In genomic region chr15:64151727-64152506, GRCh38 we compare ENCODE assay signal across 8 cellular contexts. TPM values are rescaled to one million over a fixed set of nuclear protein-coding genes. Genes with fewer than 3 reads are reported as not detected.
DNase-seq lines count a peak whose midpoint lies in the region; ATAC-seq and TF ChIP-seq lines count a peak whose summit lies in the region.

Gene SNX22, plus strand, starts transcription at chr15:64151731. Its CDS starts 45 bp downstream, at chr15:64151776.

- H3K36me3 Mint-ChIP-seq in activated naive CD4-positive, alpha-beta T cell treated with anti-CD3 and anti-CD28 coated beads, Interleukin-2, amount 50 U/mL, for 24 hours = peaks cover 6% of the 10 kb centered on the region

- H3K27me3 Mint-ChIP-seq in activated naive CD4-positive, alpha-beta T cell treated with anti-CD3 and anti-CD28 coated beads, Interleukin-2, amount 50 U/mL, for 24 hours = peaks cover 4% of the 10 kb centered on the region

- H3K27ac ChIP-seq in HUES64 (ENCODE audit: low read depth, low read length) (no peak within 1 kb of the TSS), spleen (peak within 1 kb of the TSS in 7 of 8 donors; percentile 7 to 85 (median 64))

- ATAC-seq in GM18867 (IDR thresholded peaks at IDR 0.05; ENCODE audit: unreplicated experiment) = peak; percentile 12
- no peak for ATAC-seq in GM19397 (IDR thresholded peaks at IDR 0.05; ENCODE audit: unreplicated experiment)
- no peak for ATAC-seq in GM21447 (IDR thresholded peaks at IDR 0.05; ENCODE audit: unreplicated experiment)

- H3K4me3 ChIP-seq in AG10803 (ENCODE audit: low read length) (peak within 1 kb of the TSS; percentile 54), HUES64 (ENCODE audit: low read length) (peak within 1 kb of the TSS; percentile 61), iPS-18c (ENCODE audit: insufficient read depth, low read depth, low read length) (peak within 1 kb of the TSS; percentile 81), spleen (peak within 1 kb of the TSS; percentile 41 to 73 (median 61))

- peaks cover 6% of the 10 kb centered on the region for H3K4me1 ChIP-seq in HUES64 (ENCODE audit: insufficient read depth, low read length)
- peaks cover 17 to 61% (median 52%) of the 10 kb centered on the region in 6 donors for H3K4me1 ChIP-seq in spleen

- no peaks in the 10 kb centered on the region for H3K9me3 Mint-ChIP-seq in activated naive CD4-positive, alpha-beta T cell treated with anti-CD3 and anti-CD28 coated beads, Interleukin-2, amount 50 U/mL, for 24 hours

- H3K27ac Mint-ChIP-seq in activated naive CD4-positive, alpha-beta T cell treated with anti-CD3 and anti-CD28 coated beads, Interleukin-2, amount 50 U/mL, for 24 hours = no peak within 1 kb of the TSS

- H3K9me3 ChIP-seq in HUES64 (ENCODE audit: insufficient read depth, low read depth, low read length) (no peaks in the 10 kb centered on the region), iPS-18c (ENCODE audit: control insufficient read depth, insufficient read depth, low read length) (peaks cover 2% of the 10 kb centered on the region), spleen (no peaks in the 10 kb centered on the region)

- peak within 1 kb of the TSS; percentile 74 for H3K4me3 Mint-ChIP-seq in activated naive CD4-positive, alpha-beta T cell treated with anti-CD3 and anti-CD28 coated beads, Interleukin-2, amount 50 U/mL, for 24 hours

- H3K9ac ChIP-seq in HUES64 (ENCODE audit: low read depth, low read length) = peak within 1 kb of the TSS; percentile 65

- DNase-seq in AG10803 (ENCODE audit: low read depth) (no peak), spleen (peak; percentile 86)

- peak in 1 of 3 donors; percentile 36 for TF ChIP-seq POLR2A in spleen (IDR thresholded peaks at IDR 0.05)

- peaks cover 23% of the 10 kb centered on the region for H3K4me1 Mint-ChIP-seq in activated naive CD4-positive, alpha-beta T cell treated with anti-CD3 and anti-CD28 coated beads, Interleukin-2, amount 50 U/mL, for 24 hours

- intact Hi-C loops in spleen (cut with DNase I; ENCODE audit: low total_unique reads) = no loop called here

- peaks cover 23% of the 10 kb centered on the region for H3K27me3 ChIP-seq in HUES64 (ENCODE audit: insufficient read depth, low read length)
- H3K27me3 ChIP-seq in spleen (replicated peaks in 1 of 7) = peaks cover 0 to 29% (median 21%) of the 10 kb centered on the region in 7 donors

- WGBS in HUES64 = under 1% methylated on average over 83 of the region's 83 CpGs
- WGBS in spleen, 5 donors = 1 to 2% (median 1%) methylated on average over 23 to 83 of the region's 83 CpGs

- TF ChIP-seq CTCF in AG10803 (conservative IDR thresholded peaks at IDR 0.05; ENCODE audit: low read length) (no peak), spleen (IDR thresholded peaks at IDR 0.05 in 8 of 11, conservative IDR thresholded peaks at IDR 0.05 in 3 of 11) (no peak)

- H3K36me3 ChIP-seq in HUES64 (ENCODE audit: insufficient read depth, low read length) (peaks cover 25% of the 10 kb centered on the region), spleen (peaks cover 0 to 37% (median 31%) of the 10 kb centered on the region in 6 donors)

RNA-seq across cellular contexts. Expression of gene SNX22, which starts in this region (rescaled TPM):
- polyA plus RNA-seq in HUES64 (2013, experiment 1 of 2) = 1.2 TPM
- polyA plus RNA-seq in HUES64 (2013, experiment 2 of 2) = 2.2 TPM
- total RNA-seq in spleen = 10 to 100 TPM in 6 of 7 donors, 1 to 10 TPM in 1; 8.9 to 18.6 (median 13.6) TPM
- 10 to 100 TPM; 13.9 to 17.6 (median 17.1) TPM for polyA plus RNA-seq in spleen
